ENCODE assay signal across 1 cellular context in the genomic region with DNA sequence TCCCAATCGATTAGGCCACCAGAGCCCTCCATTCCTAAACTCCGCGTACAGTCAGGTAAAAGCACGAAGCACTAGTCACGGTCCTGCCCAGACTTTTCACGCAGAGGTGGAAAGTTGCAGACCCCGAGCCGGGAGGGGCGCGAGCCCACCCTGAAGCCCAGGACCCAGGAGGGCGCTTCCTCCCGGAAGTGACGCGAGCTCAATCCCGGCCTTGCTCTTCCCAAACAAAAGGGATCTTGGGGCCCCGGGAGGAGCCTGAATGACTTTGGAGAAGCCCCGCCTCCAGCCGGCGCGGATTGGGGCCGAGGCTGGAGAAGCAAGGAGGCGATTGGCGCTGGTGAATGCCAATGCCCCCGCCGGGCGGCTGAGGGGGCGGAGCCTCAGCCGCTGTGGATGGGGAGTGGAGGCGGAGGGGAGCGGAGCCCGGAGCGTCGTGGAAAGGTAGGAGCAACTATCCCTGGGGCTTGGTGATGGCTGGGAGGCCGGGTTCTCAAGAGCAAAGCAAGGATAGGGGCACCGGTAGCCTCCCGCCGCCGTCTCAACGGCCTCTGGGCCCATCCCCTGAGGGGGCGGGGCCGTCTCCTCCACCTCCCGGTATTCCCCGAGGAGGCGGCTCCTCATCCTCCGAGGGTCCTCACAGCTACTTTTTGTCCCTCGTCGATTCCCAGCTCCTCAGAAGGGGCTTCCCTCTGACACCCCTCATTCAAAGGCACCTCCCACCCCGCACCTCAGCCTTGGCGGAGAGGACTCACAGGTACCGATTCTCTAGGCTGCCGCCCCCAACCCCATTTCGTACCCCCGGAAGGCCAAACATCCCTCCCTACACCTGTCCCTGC.
A peak's percentile ranks its signal among the peaks of the same experiment; 100 is the strongest.
TF ChIP-seq lines count a peak whose summit lies in the region.

Gene CTTNBP2NL (plus strand): TSS at position 383 of the 836 bp plus-strand sequence. CDS start 19,952 bp downstream, outside the sequence.

TF ChIP-seq in liver, 16 proteins besides CTCF, POLR2A, EP300 and RAD21 (continued from another document):
- TF ChIP-seq REST (IDR thresholded peaks at IDR 0.05) (peak; percentile 37), FOXA2 (IDR thresholded peaks at IDR 0.05) (no peak)
TF ChIP-seq in liver: peak in this region for 6.
